ENCODE assay signal across 37 cellular contexts in genomic region chr1:182433580-182433979, GRCh38. TPM values are rescaled to one million over a fixed set of nuclear protein-coding genes. Genes with fewer than 3 reads are reported as not detected.
"Had no signal": no experiment of that assay in that cellular context is flagged by ENCODE, and none has a peak within 500 bp of the region (broad histone marks: within the 10 kb centered on the region; RNA-seq: fewer than 3 reads in every experiment).

No MANE protein-coding gene starts in this region.

- DNase-seq: Karpas-422, Kasumi-1, MG63, MM.1S, MV-4-11, NCI-H1048, NCI-H1092, NCI-H1092 treated with DMSO at 0.1 percent for 48 hours, NCI-H1105, NCI-H1105 treated with DMSO at 0.1 percent for 48 hours, NCI-H1417, NCI-H1417 treated with DMSO at 0.1 percent for 48 hours, NCI-H1436, NCI-H1436 treated with DMSO at 0.1 percent for 48 hours, NCI-H146, NCI-H1694, NCI-H1694 treated with DMSO at 0.1 percent for 48 hours, NCI-H187, NCI-H187 treated with DMSO at 0.1 percent for 48 hours, NCI-H1930, NCI-H2029, NCI-H2029 treated with DMSO at 0.1 percent for 48 hours, NCI-H2081, NCI-H2081 treated with DMSO at 0.1 percent for 48 hours, NCI-H2107, NCI-H2171, NCI-H2171 treated with DMSO at 0.1 percent for 48 hours, NCI-H2227 treated with DMSO at 0.1 percent for 48 hours, NCI-H226, NCI-H345, NCI-H446, NCI-H446 treated with DMSO at 0.1 percent for 48 hours, NCI-H510A had no signal

RNA-seq across cellular contexts. Expression of gene RGSL1, which starts 16.4 kb away (rescaled TPM):
- total RNA-seq: LHCN-M2, M059J, MCF 10A had no signal

RNA-seq across cellular contexts. Expression of gene TEDDM1, which starts 33.1 kb away (rescaled TPM):
- total RNA-seq: LHCN-M2, M059J, MCF 10A, NCI-H460 had no signal
